8 cellular contexts compared by ENCODE assay signal in genomic region chr16:14302031-14302398, GRCh38.
DNase-seq lines count a peak whose midpoint lies in the region; ATAC-seq and TF ChIP-seq lines count a peak whose summit lies in the region.

No MANE protein-coding gene starts in this region.

- CTCF ChIA-PET in BJ (lab: Yijun Ruan, JAX) (interaction anchor here (1.0 to 2.0 kb wide), 3 partner anchors 52 to 297 kb away, joined by 3 to 22 read pairs (median 4); no protein-coding TSS in a partner anchor), mammary epithelial cell (lab: Charles Lee; ENCODE audit: low non-redundant PET) (interaction anchor here (0.7 kb wide), 1 partner anchor 103 kb away, joined by 3 read pairs; no protein-coding TSS in a partner anchor)

- TF ChIP-seq POLR2A in GM18526 (IDR thresholded peaks at IDR 0.05; ENCODE audit: extremely low read depth, insufficient read length) (peak; percentile 48), stomach (IDR thresholded peaks at IDR 0.05) (no peak)

- dilution Hi-C loops in mammary epithelial cell (cut with HindIII; ENCODE audit: low sequenced_read_pairs), result loop anchor here (5.0 kb wide), 1 partner anchor 200 kb away; no protein-coding TSS in a partner anchor

- intact Hi-C loops in mammary epithelial cell (cut with micrococcal nuclease), result loop anchor here (5.0 kb wide), 1 partner anchor 210 kb away; no protein-coding TSS in a partner anchor
- intact Hi-C loops in stomach (cut with DNase I; ENCODE audit: low total_unique reads), result no loop called here

- H3K9ac ChIP-seq in mammary epithelial cell (ENCODE audit: insufficient read depth, low read length), result peak overlapping the region; percentile 78

- H2AFZ ChIP-seq in mammary epithelial cell (ENCODE audit: low read depth, low read length), result peak overlapping the region; percentile 76

- no TSS peak for BruUV-seq in mammary epithelial cell (replicated peaks; lab: Mats Ljungman, UMichigan)

- H3K36me3 ChIP-seq in BJ (ENCODE audit: control insufficient read depth, insufficient read depth, low read length) (no peaks in the 10 kb centered on the region), mammary epithelial cell (ENCODE audit: insufficient read depth, low read length) (no peaks in the 10 kb centered on the region), stomach (no peaks in the 10 kb centered on the region)

- DNase-seq in BJ (ENCODE audit: low read depth), result no peak
- DNase-seq in NCI-H82 treated with DMSO at 0.1 percent for 48 hours (lab: John Stamatoyannopoulos, UW; ENCODE audit: unreplicated experiment), result peak; percentile 19
- peak; percentile 74 for DNase-seq in mammary epithelial cell
- DNase-seq in kidney glomerular epithelial cell (lab: John Stamatoyannopoulos, UW), result peak; percentile 64
- peak; percentile 62 for DNase-seq in stomach
- DNase-seq in Kasumi-1 (lab: John Stamatoyannopoulos, UW), result no peak

- WGBS in mammary epithelial cell (ENCODE audit: low coverage, missing lambda C conversion rate), result no CpG with 5 or more reads among the region's 37 CpGs
- 0 to 2% (median 0%) methylated on average over 4 to 37 of the region's 37 CpGs for WGBS in stomach, 5 donors

- TF ChIP-seq CTCF in BJ (IDR thresholded peaks at IDR 0.05; ENCODE audit: insufficient read depth, low read depth, low read length), result no peak
- no peak for TF ChIP-seq CTCF in mammary epithelial cell (conservative IDR thresholded peaks at IDR 0.05 in 1 of 2, IDR thresholded peaks at IDR 0.05 in 1 of 2; ENCODE audit: extremely low read depth in 1 of 2, insufficient read depth in 1 of 2, low read depth in 1 of 2, low read length in 2 of 2)
- no peak for TF ChIP-seq CTCF in stomach (IDR thresholded peaks at IDR 0.05)

- peak; percentile 56 for ATAC-seq in HG02981 (IDR thresholded peaks at IDR 0.05; ENCODE audit: unreplicated experiment)

- TF ChIP-seq EP300 in stomach (IDR thresholded peaks at IDR 0.05), result no peak

- no peaks in the 10 kb centered on the region for H4K20me1 ChIP-seq in mammary epithelial cell (ENCODE audit: insufficient read depth, low read length)

- H3K79me2 ChIP-seq in mammary epithelial cell (ENCODE audit: insufficient read depth, low read length), result peaks cover 49% of the 10 kb centered on the region

- H3K4me3 ChIP-seq in BJ (ENCODE audit: low read depth, low read length), result peak overlapping the region; percentile 89
- H3K4me3 ChIP-seq in mammary epithelial cell (replicated peaks in 1 of 3; ENCODE audit: insufficient read depth in 1 of 3, low read depth in 2 of 3, low read length in 3 of 3), result peak overlapping the region; percentile 80 to 97 (median 96)
- peak overlapping the region; percentile 82 to 98 (median 94) for H3K4me3 ChIP-seq in stomach

- peak overlapping the region; percentile 67 for H3K27ac ChIP-seq in mammary epithelial cell (ENCODE audit: insufficient read depth, low read depth, low read length)
- H3K27ac ChIP-seq in stomach, result peak overlapping the region; percentile 58 to 86 (median 84)

- H3K9me3 ChIP-seq in mammary epithelial cell (replicated peaks; ENCODE audit: insufficient read depth, low read length) (no peaks in the 10 kb centered on the region), stomach (no peaks in the 10 kb centered on the region)

- POLR2A ChIA-PET in BJ (lab: Charles Lee), result no interaction called here

- H3K4me1 ChIP-seq in mammary epithelial cell (ENCODE audit: insufficient read depth, low read length), result peaks cover 20% of the 10 kb centered on the region
- H3K4me1 ChIP-seq in stomach, result peaks cover 21 to 56% (median 38%) of the 10 kb centered on the region in 4 donors

- H3K27me3 ChIP-seq in BJ (ENCODE audit: control insufficient read depth, insufficient read depth, low read length), result no peaks in the 10 kb centered on the region
- no peaks in the 10 kb centered on the region for H3K27me3 ChIP-seq in mammary epithelial cell (ENCODE audit: insufficient read depth, low read length)
- peaks cover 0 to 32% (median 0%) of the 10 kb centered on the region in 3 donors for H3K27me3 ChIP-seq in stomach

- peak overlapping the region; percentile 80 for H3K4me2 ChIP-seq in mammary epithelial cell (ENCODE audit: insufficient read depth, low read depth, low read length)

- in situ Hi-C loops in mammary epithelial cell (cut with MboI; ENCODE audit: low sequenced_read_pairs in 2 of 2), result loop anchor here (5.0 kb wide), 1 partner anchor 225 kb away; no protein-coding TSS in a partner anchor

Comparison
In these comparisons a context has a peak if more than half of its experiments do, and no peak if none do; other contexts are left out.
1. DNase-seq: peak in NCI-H82 treated with DMSO at 0.1 percent for 48 hours (single experiment), mammary epithelial cell (single experiment), kidney glomerular epithelial cell (single experiment) and stomach (single experiment); none in BJ (single experiment) and Kasumi-1 (0 of 2).
2. Peak in every context shown above with its lines, with median percentiles within 50 percentile points of each other: H3K4me3 ChIP-seq.